In genomic region chr22:41022470-41023298, GRCh38 we compare ENCODE assay signal across 8 cellular contexts.
DNase-seq lines count a peak whose midpoint lies in the region; ATAC-seq lines count a peak whose summit lies in the region.

No MANE protein-coding gene starts in this region.

- peak; percentile 55 for ATAC-seq in HG03039 (IDR thresholded peaks at IDR 0.05; ENCODE audit: unreplicated experiment)

- DNase-seq in NCI-H2227 (lab: John Stamatoyannopoulos, UW; ENCODE audit: unreplicated experiment) (peak; percentile 91), cerebellar cortex (ENCODE audit: low spot score) (peak; percentile 81), islet precursor cell (peak; percentile 96), smooth muscle cell of the brain vasculature (ENCODE audit: low read depth, low spot score) (peak; percentile 37), NCI-H446 (lab: John Stamatoyannopoulos, UW) (no peak)
- DNase-seq in activated CD4-positive, alpha-beta T cell treated with anti-CD3 and anti-CD28 coated beads for 1 hour, result peak; percentile 67

- H3K4me3 ChIP-seq in GM08714 (ENCODE audit: low read length), result peak overlapping the region; percentile 50

Comparison
In these comparisons a context has a peak if more than half of its experiments do, and no peak if none do; other contexts are left out.
1. DNase-seq: peak in NCI-H2227 (single experiment), activated CD4-positive, alpha-beta T cell treated with anti-CD3 and anti-CD28 coated beads for 1 hour (single experiment), cerebellar cortex (single experiment), islet precursor cell (single experiment) and smooth muscle cell of the brain vasculature (single experiment); none in NCI-H446 (0 of 2).